In genomic region chr11:79440451-79441158, GRCh38 we compare ENCODE assay signal across 8 cellular contexts. TPM values are rescaled to one million over a fixed set of nuclear protein-coding genes. Genes with fewer than 3 reads are reported as not detected.
DNase-seq lines count a peak whose midpoint lies in the region; ATAC-seq and TF ChIP-seq lines count a peak whose summit lies in the region.

Gene TENM4 (minus strand): TSS chr11:79441030. CDS start chr11:79069944, 371,086 bp downstream.

- H3K4me1 Mint-ChIP-seq in Caco-2 (ENCODE audit: low read depth, unreplicated experiment), result no peaks in the 10 kb centered on the region

- peaks cover 23% of the 10 kb centered on the region for H3K27me3 Mint-ChIP-seq in Caco-2 (ENCODE audit: insufficient read depth, unreplicated experiment)

- TF ChIP-seq CTCF in parathyroid adenoma (IDR thresholded peaks at IDR 0.05), result no peak
- TF ChIP-seq CTCF in Caco-2 (IDR thresholded peaks at IDR 0.05; ENCODE audit: insufficient read depth in 1 of 2, low read depth in 1 of 2, low read length in 1 of 2, severe bottlenecking in 1 of 2, unreplicated experiment in 1 of 2), result no peak

- H3K4me3 ChIP-seq in parathyroid adenoma (ENCODE audit: low read depth, low read length) (peak within 1 kb of the TSS; percentile 16), Caco-2 (ENCODE audit: low read depth, low read length) (no peak within 1 kb of the TSS)

- POLR2A ChIA-PET in Caco-2 (lab: Charles Lee), result no interaction called here

- H3K9me3 ChIP-seq in parathyroid adenoma (ENCODE audit: control insufficient read depth, low read length) (no peaks in the 10 kb centered on the region), Caco-2 (peaks cover 5% of the 10 kb centered on the region; the same call in 1 of the 2 replicates)

- ATAC-seq in GM18907 (IDR thresholded peaks at IDR 0.05; ENCODE audit: unreplicated experiment) (peak; percentile 46), left ventricle myocardium superior (peak; percentile 69)

- H3K36me3 Mint-ChIP-seq in Caco-2 (ENCODE audit: insufficient read depth, unreplicated experiment), result no peaks in the 10 kb centered on the region

- BruUV-seq in Caco-2 (replicated peaks; lab: Mats Ljungman, UMichigan), result no TSS peak

- no peaks in the 10 kb centered on the region for H3K27me3 ChIP-seq in parathyroid adenoma (ENCODE audit: control insufficient read depth, insufficient read depth, low read length)
- no peaks in the 10 kb centered on the region for H3K27me3 ChIP-seq in Caco-2 (replicated peaks; ENCODE audit: control insufficient read depth, insufficient read depth, low read length)

- H3K9ac ChIP-seq in parathyroid adenoma, result no peak within 1 kb of the TSS

- H3K4me2 ChIP-seq in parathyroid adenoma (ENCODE audit: low read length), result peak within 1 kb of the TSS; percentile 58

- no peak within 1 kb of the TSS for H3K4me3 Mint-ChIP-seq in Caco-2 (ENCODE audit: unreplicated experiment)

- no peaks in the 10 kb centered on the region for H3K36me3 ChIP-seq in parathyroid adenoma (ENCODE audit: control insufficient read depth, insufficient read depth, low read length)
- H3K36me3 ChIP-seq in Caco-2 (ENCODE audit: control insufficient read depth, insufficient read depth, low read length), result no peaks in the 10 kb centered on the region

- no peak within 1 kb of the TSS for H3K27ac ChIP-seq in parathyroid adenoma

- intact Hi-C loops in left ventricle myocardium superior (cut with micrococcal nuclease) (no loop called here), Caco-2 (cut with micrococcal nuclease; ENCODE audit: unreplicated experiment) (no loop called here)

- peaks cover 11% of the 10 kb centered on the region for H3K9me3 Mint-ChIP-seq in Caco-2 (ENCODE audit: unreplicated experiment)

- H3K79me2 ChIP-seq in parathyroid adenoma, result no peaks in the 10 kb centered on the region

- CTCF ChIA-PET in Caco-2 (lab: Charles Lee), result no interaction called here

- DNase-seq in Ammon's horn (ENCODE audit: low spot score) (peak; percentile 89), NCI-H128 (lab: John Stamatoyannopoulos, UW; ENCODE audit: unreplicated experiment) (peak; percentile 56), amniotic epithelial cell (ENCODE audit: low read depth) (peak; percentile 88), left ventricle myocardium superior (peak; percentile 77), Caco-2 (no peak), NCI-H2107 (lab: John Stamatoyannopoulos, UW) (no peak)

- H3K4me1 ChIP-seq in parathyroid adenoma, result no peaks in the 10 kb centered on the region
- no peaks in the 10 kb centered on the region for H3K4me1 ChIP-seq in Caco-2

- peak within 1 kb of the TSS; percentile 42 for H2AFZ ChIP-seq in parathyroid adenoma

- no peak within 1 kb of the TSS for H3K27ac Mint-ChIP-seq in Caco-2 (ENCODE audit: unreplicated experiment)

RNA-seq across cellular contexts. Expression of gene TENM4, which starts in this region (rescaled TPM):
- 0.40 TPM for total RNA-seq in left ventricle myocardium superior
- total RNA-seq in Caco-2 (2022), result 1.1 and 2.0 TPM in 2 replicates

Comparison
In these comparisons a context has a peak if more than half of its experiments do, and no peak if none do; other contexts are left out.
1. Peak in DNase-seq and ATAC-seq in left ventricle myocardium superior; RNA of the gene not detected or under 1 TPM.
2. DNase-seq: peak in Ammon's horn (single experiment), NCI-H128 (single experiment) and amniotic epithelial cell (single experiment); none in Caco-2 (0 of 2) and NCI-H2107 (single experiment).